In the genomic region with DNA sequence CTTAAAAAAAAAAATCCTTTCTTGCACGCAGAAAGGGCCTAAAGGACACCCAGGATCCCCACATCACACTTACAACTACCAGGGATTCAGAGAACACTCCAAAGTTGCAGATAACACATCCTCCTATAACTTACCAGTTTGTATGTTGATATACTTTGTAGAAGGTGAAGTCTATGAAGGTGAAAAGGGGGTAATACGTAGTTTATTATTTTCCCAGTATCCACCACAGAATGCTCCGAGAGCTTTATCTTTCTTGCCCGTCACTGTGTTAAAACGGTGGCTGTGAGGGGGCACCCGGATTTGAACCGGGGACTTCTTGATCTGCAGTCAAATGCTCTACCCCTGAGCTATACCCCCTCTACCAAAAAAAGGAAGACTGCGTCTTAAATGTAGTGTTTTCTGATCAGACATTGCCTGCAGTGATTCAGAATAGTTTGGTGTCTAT, we compare ENCODE assay signal across 13 cellular contexts. TPM values are rescaled to one million over a fixed set of nuclear protein-coding genes. Genes with fewer than 3 reads are reported as not detected.
A peak's percentile ranks its signal among the peaks of the same experiment; 100 is the strongest.
DNase-seq lines count a peak whose midpoint lies in the region; ATAC-seq and TF ChIP-seq lines count a peak whose summit lies in the region.
"Had no signal": no experiment of that assay in that cellular context is flagged by ENCODE, and none has a peak within 500 bp of the region (broad histone marks: within the 10 kb centered on the region; RNA-seq: fewer than 3 reads in every experiment).

No MANE protein-coding gene starts in this region.

- CTCF ChIA-PET in activated CD8-positive, alpha-beta memory T cell treated with anti-CD3 and anti-CD28 coated beads, Interleukin-2, amount 10 ng/mL, durations not matched to agents 7 days and 5 days (lab: Charles Lee) = no interaction called here
- CTCF ChIA-PET in WTC11 (lab: Charles Lee) = interaction anchor here (0.6 to 0.9 kb wide), 4 partner anchors 9 to 224 kb away, joined by 3 read pairs; a partner anchor contains a TSS

- peak; percentile 47 for ATAC-seq in activated CD8-positive, alpha-beta memory T cell treated with anti-CD3 and anti-CD28 coated beads, Interleukin-2, amount 10 ng/mL, durations not matched to agents 7 days and 5 days
- peak; percentile 89 for ATAC-seq in WTC11

- POLR2A ChIA-PET in WTC11 (lab: Charles Lee) = no interaction called here

- H3K36me3 ChIP-seq in Karpas-422 (ENCODE audit: insufficient read depth, low read length) (no peaks in the 10 kb centered on the region), esophagus squamous epithelium (no peaks in the 10 kb centered on the region)
- H3K36me3 ChIP-seq: sigmoid colon had no signal

- no peaks in the 10 kb centered on the region for H3K79me2 ChIP-seq in Karpas-422 (ENCODE audit: low read length)

- H3K4me3 ChIP-seq in Karpas-422 (ENCODE audit: low read length) (no peak overlapping the region), esophagus squamous epithelium (no peak overlapping the region)
- H3K4me3 ChIP-seq: sigmoid colon had no signal

- peaks cover 6% of the 10 kb centered on the region for H3K4me1 Mint-ChIP-seq in activated CD8-positive, alpha-beta memory T cell treated with anti-CD3 and anti-CD28 coated beads, Interleukin-2, amount 10 ng/mL, durations not matched to agents 7 days and 5 days
- H3K4me1 Mint-ChIP-seq in WTC11 (no peaks in the 10 kb centered on the region), progenitor cell of endocrine pancreas (ENCODE audit: low read depth) (no peaks in the 10 kb centered on the region)

- H3K9ac ChIP-seq in Karpas-422 (ENCODE audit: low read length) = no peak overlapping the region

- H3K9me3 Mint-ChIP-seq in activated CD8-positive, alpha-beta memory T cell treated with anti-CD3 and anti-CD28 coated beads, Interleukin-2, amount 10 ng/mL, durations not matched to agents 7 days and 5 days (ENCODE audit: low read depth) = no peaks in the 10 kb centered on the region
- H3K9me3 Mint-ChIP-seq in WTC11 = no peaks in the 10 kb centered on the region
- H3K9me3 Mint-ChIP-seq in progenitor cell of endocrine pancreas (ENCODE audit: low read depth) = no peaks in the 10 kb centered on the region
- H3K9me3 Mint-ChIP-seq: activated naive CD8-positive, alpha-beta T cell treated with anti-CD3 and anti-CD28 coated beads, Interleukin-2, amount 10 ng/mL, durations not matched to agents 7 days and 5 days had no signal

- no peaks in the 10 kb centered on the region for H3K9me3 ChIP-seq in Karpas-422 (ENCODE audit: low read length)
- H3K9me3 ChIP-seq in esophagus squamous epithelium = no peaks in the 10 kb centered on the region
- H3K9me3 ChIP-seq: sigmoid colon had no signal

- H3K36me3 Mint-ChIP-seq in activated CD8-positive, alpha-beta memory T cell treated with anti-CD3 and anti-CD28 coated beads, Interleukin-2, amount 10 ng/mL, durations not matched to agents 7 days and 5 days = no peaks in the 10 kb centered on the region
- H3K36me3 Mint-ChIP-seq in WTC11 (no peaks in the 10 kb centered on the region), progenitor cell of endocrine pancreas (ENCODE audit: insufficient read depth) (no peaks in the 10 kb centered on the region)
- H3K36me3 Mint-ChIP-seq: activated naive CD8-positive, alpha-beta T cell treated with anti-CD3 and anti-CD28 coated beads, Interleukin-2, amount 10 ng/mL, durations not matched to agents 7 days and 5 days had no signal

- H3K4me1 ChIP-seq in Karpas-422 (ENCODE audit: low read length) (no peaks in the 10 kb centered on the region; the same call in 1 of the 2 replicates), esophagus squamous epithelium (peaks cover 0 to 11% (median 0%) of the 10 kb centered on the region in 3 donors)
- H3K4me1 ChIP-seq: sigmoid colon had no signal

- no peak overlapping the region for H3K27ac ChIP-seq in Karpas-422 (ENCODE audit: low read length)
- no peak overlapping the region for H3K27ac ChIP-seq in esophagus squamous epithelium
- H3K27ac ChIP-seq: C4-2B, sigmoid colon, VCaP had no signal

- H3K4me2 ChIP-seq in Karpas-422 (ENCODE audit: low read depth, low read length, poor library complexity, severe bottlenecking) = no peak overlapping the region

- no peaks in the 10 kb centered on the region for H3K9me2 ChIP-seq in Karpas-422 (replicated peaks; ENCODE audit: insufficient read depth, low read length)

- 33 to 39% methylated on average over 8 of the region's 8 CpGs for WGBS in esophagus squamous epithelium, 2 donors

- no peak overlapping the region for H2AFZ ChIP-seq in Karpas-422 (ENCODE audit: low read length)

- H3K4me3 Mint-ChIP-seq in activated CD8-positive, alpha-beta memory T cell treated with anti-CD3 and anti-CD28 coated beads, Interleukin-2, amount 10 ng/mL, durations not matched to agents 7 days and 5 days = no peak overlapping the region
- H3K4me3 Mint-ChIP-seq in WTC11 (no peak overlapping the region; the same call in 1 of the 2 replicates), progenitor cell of endocrine pancreas (ENCODE audit: low read depth) (no peak overlapping the region)
- H3K4me3 Mint-ChIP-seq: activated naive CD8-positive, alpha-beta T cell treated with anti-CD3 and anti-CD28 coated beads, Interleukin-2, amount 10 ng/mL, durations not matched to agents 7 days and 5 days had no signal

- no peak overlapping the region for H3K27ac Mint-ChIP-seq in activated CD8-positive, alpha-beta memory T cell treated with anti-CD3 and anti-CD28 coated beads, Interleukin-2, amount 10 ng/mL, durations not matched to agents 7 days and 5 days
- no peak overlapping the region; the same call in 1 of the 2 replicates for H3K27ac Mint-ChIP-seq in WTC11
- peak overlapping the region; percentile 77 for H3K27ac Mint-ChIP-seq in progenitor cell of endocrine pancreas
- H3K27ac Mint-ChIP-seq: activated naive CD8-positive, alpha-beta T cell treated with anti-CD3 and anti-CD28 coated beads, Interleukin-2, amount 10 ng/mL, durations not matched to agents 7 days and 5 days had no signal

- intact Hi-C loops in esophagus squamous epithelium (cut with DNase I) = no loop called here

- TF ChIP-seq CTCF in WTC11 (IDR thresholded peaks at IDR 0.05) (no peak), progenitor cell of endocrine pancreas (IDR thresholded peaks at IDR 0.05; ENCODE audit: unreplicated experiment) (no peak), esophagus squamous epithelium (IDR thresholded peaks at IDR 0.05) (no peak)

- DNase-seq in activated CD8-positive, alpha-beta memory T cell treated with anti-CD3 and anti-CD28 coated beads, Interleukin-2, amount 10 ng/mL, durations not matched to agents 7 days and 5 days = no peak
- DNase-seq in activated CD8-positive, alpha-beta memory T cell treated with anti-CD3 and anti-CD28 coated beads for 24 hours = no peak
- DNase-seq in Karpas-422 = peak; percentile 65
- DNase-seq in WTC11 (ENCODE audit: low spot score) = peak; percentile 55
- no peak for DNase-seq in progenitor cell of endocrine pancreas (ENCODE audit: low spot score, unreplicated experiment)
- no peak for DNase-seq in esophagus squamous epithelium (lab: John Stamatoyannopoulos, UW)
- no peak for DNase-seq in D341Med (ENCODE audit: low spot score)
- no peak for DNase-seq in OCI-M2 (lab: John Stamatoyannopoulos, UW; ENCODE audit: unreplicated experiment)
- DNase-seq: activated naive CD8-positive, alpha-beta T cell treated with anti-CD3 and anti-CD28 coated beads, Interleukin-2, amount 10 ng/mL, durations not matched to agents 7 days and 5 days; effector CD4-positive, alpha-beta T cell; sigmoid colon had no signal

- no peak for TF ChIP-seq POLR2A in esophagus squamous epithelium (IDR thresholded peaks at IDR 0.05)

- peaks cover 2% of the 10 kb centered on the region for H3K27me3 Mint-ChIP-seq in activated CD8-positive, alpha-beta memory T cell treated with anti-CD3 and anti-CD28 coated beads, Interleukin-2, amount 10 ng/mL, durations not matched to agents 7 days and 5 days
- H3K27me3 Mint-ChIP-seq in WTC11 (ENCODE audit: low read depth) (no peaks in the 10 kb centered on the region), progenitor cell of endocrine pancreas (peaks cover 2% of the 10 kb centered on the region)
- H3K27me3 Mint-ChIP-seq: activated naive CD8-positive, alpha-beta T cell treated with anti-CD3 and anti-CD28 coated beads, Interleukin-2, amount 10 ng/mL, durations not matched to agents 7 days and 5 days had no signal

- no peaks in the 10 kb centered on the region for H3K27me3 ChIP-seq in Karpas-422 (ENCODE audit: low read length)
- no peaks in the 10 kb centered on the region for H3K27me3 ChIP-seq in esophagus squamous epithelium
- H3K27me3 ChIP-seq: sigmoid colon had no signal

- H4K20me1 ChIP-seq in Karpas-422 (ENCODE audit: insufficient read depth, low read depth, low read length) = no peaks in the 10 kb centered on the region

TF ChIP-seq in WTC11, 78 proteins besides CTCF, POLR2A, EP300 and RAD21 (continues in another document):
- TF ChIP-seq CREM (CRISPR knock-in tag; IDR thresholded peaks at IDR 0.05) = no peak
- TF ChIP-seq ETV6 (CRISPR knock-in tag; IDR thresholded peaks at IDR 0.05) = no peak
- TF ChIP-seq NFATC4 (CRISPR knock-in tag; IDR thresholded peaks at IDR 0.05) = peak; percentile 67; the same call in 1 of the 2 replicates
- TF ChIP-seq ZNF416 (CRISPR knock-in tag; IDR thresholded peaks at IDR 0.05) = no peak
- TF ChIP-seq ZNF423 (CRISPR knock-in tag; IDR thresholded peaks at IDR 0.05) = no peak
- TF ChIP-seq GRHL2 (CRISPR knock-in tag; IDR thresholded peaks at IDR 0.05; ENCODE audit: insufficient replicate concordance, severe bottlenecking) = no peak

RNA-seq across cellular contexts. Expression of a gene that starts 7.9 kb away (rescaled TPM):
- total RNA-seq in activated CD8-positive, alpha-beta memory T cell treated with anti-CD3 and anti-CD28 coated beads, Interleukin-2, amount 10 ng/mL, durations not matched to agents 7 days and 5 days = 1,000 to 10,000 TPM in 1 of 2 experiments, 100 to 1,000 TPM in 1; 831 to 1,130 TPM
- 2,394 and 2,712 TPM in 2 replicates for total RNA-seq in Karpas-422 (2014; rRNA removed; shearing (Covaris generic); ENCODE audit: low replicate concordance)
- total RNA-seq in WTC11 (2021) (1,832 to 2,028 TPM (median 1,945 TPM) in 3 replicates), progenitor cell of endocrine pancreas (1,623 and 1,642 TPM in 2 replicates), esophagus squamous epithelium (1,000 to 10,000 TPM in 3 of 4 donors, 100 to 1,000 TPM in 1; 998 to 2,109 (median 1,205) TPM)

RNA-seq across cellular contexts. Expression of a gene that starts 8.4 kb away (rescaled TPM):
- 100 to 1,000 TPM; 208 to 239 TPM for total RNA-seq in activated CD8-positive, alpha-beta memory T cell treated with anti-CD3 and anti-CD28 coated beads, Interleukin-2, amount 10 ng/mL, durations not matched to agents 7 days and 5 days
- total RNA-seq in Karpas-422 (2014; rRNA removed; shearing (Covaris generic); ENCODE audit: low replicate concordance) = 59.3 and 85.0 TPM in 2 replicates
- total RNA-seq in WTC11 (2021) (126 to 139 TPM (median 128 TPM) in 3 replicates), progenitor cell of endocrine pancreas (134 and 135 TPM in 2 replicates), esophagus squamous epithelium (10 to 100 TPM; 44.3 to 66.0 (median 51.9) TPM)

RNA-seq across cellular contexts. Expression of a gene that starts 36.3 kb away (rescaled TPM):
- 10 to 100 TPM; 28.7 to 33.0 TPM for total RNA-seq in activated CD8-positive, alpha-beta memory T cell treated with anti-CD3 and anti-CD28 coated beads, Interleukin-2, amount 10 ng/mL, durations not matched to agents 7 days and 5 days
- total RNA-seq in Karpas-422 (2014; rRNA removed; shearing (Covaris generic); ENCODE audit: low replicate concordance) = 11.8 and 12.7 TPM in 2 replicates
- 16.1 to 17.3 TPM (median 17.1 TPM) in 3 replicates for total RNA-seq in WTC11 (2021)
- 17.1 and 19.9 TPM in 2 replicates for total RNA-seq in progenitor cell of endocrine pancreas
- total RNA-seq in esophagus squamous epithelium = 10 to 100 TPM in 3 of 4 donors, 1 to 10 TPM in 1; 9.4 to 25.9 (median 16.8) TPM

Comparison
In these comparisons a context has a peak if more than half of its experiments do, and no peak if none do; other contexts are left out.
1. DNase-seq: peak in Karpas-422 (single experiment) and WTC11 (single experiment); none in activated CD8-positive, alpha-beta memory T cell treated with anti-CD3 and anti-CD28 coated beads, Interleukin-2, amount 10 ng/mL, durations not matched to agents 7 days and 5 days (single experiment), activated CD8-positive, alpha-beta memory T cell treated with anti-CD3 and anti-CD28 coated beads for 24 hours (single experiment), progenitor cell of endocrine pancreas (single experiment), esophagus squamous epithelium (single experiment), D341Med (single experiment) and OCI-M2 (single experiment).